Comparison of ENCODE assay signal across 16 cellular contexts in genomic region chr5:32598270-32598937, GRCh38. TPM values are rescaled to one million over a fixed set of nuclear protein-coding genes. Genes with fewer than 3 reads are reported as not detected.
DNase-seq lines count a peak whose midpoint lies in the region; ATAC-seq, FAIRE-seq and TF ChIP-seq lines count a peak whose summit lies in the region.
"Had no signal": no experiment of that assay in that cellular context is flagged by ENCODE, and none has a peak within 500 bp of the region (broad histone marks: within the 10 kb centered on the region; RNA-seq: fewer than 3 reads in every experiment).

No MANE protein-coding gene starts in this region.

- no peak overlapping the region for H3K4me3 Mint-ChIP-seq in activated CD4-positive, alpha-beta T cell treated with anti-CD3 and anti-CD28 coated beads for 36 hours
- no peak overlapping the region for H3K4me3 Mint-ChIP-seq in CD8-positive, alpha-beta T cell
- no peak overlapping the region for H3K4me3 Mint-ChIP-seq in activated CD8-positive, alpha-beta T cell treated with anti-CD3 and anti-CD28 coated beads, Interleukin-2, amount 10 ng/mL, durations not matched to agents 7 days and 5 days
- H3K4me3 Mint-ChIP-seq: IgD-negative memory B cell, mesothelial cell of epicardium had no signal

- no peaks in the 10 kb centered on the region for H3K27me3 Mint-ChIP-seq in activated CD4-positive, alpha-beta T cell treated with anti-CD3 and anti-CD28 coated beads for 36 hours
- H3K27me3 Mint-ChIP-seq in CD8-positive, alpha-beta T cell (ENCODE audit: low read depth), result no peaks in the 10 kb centered on the region
- no peaks in the 10 kb centered on the region for H3K27me3 Mint-ChIP-seq in activated CD8-positive, alpha-beta T cell treated with anti-CD3 and anti-CD28 coated beads, Interleukin-2, amount 10 ng/mL, durations not matched to agents 7 days and 5 days (ENCODE audit: low read depth)
- H3K27me3 Mint-ChIP-seq: IgD-negative memory B cell had no signal

- peaks cover 64% of the 10 kb centered on the region for H3K4me1 Mint-ChIP-seq in activated CD4-positive, alpha-beta T cell treated with anti-CD3 and anti-CD28 coated beads for 36 hours
- H3K4me1 Mint-ChIP-seq in CD8-positive, alpha-beta T cell (ENCODE audit: low read depth), result peaks cover 73% of the 10 kb centered on the region
- peaks cover 46% of the 10 kb centered on the region for H3K4me1 Mint-ChIP-seq in activated CD8-positive, alpha-beta T cell treated with anti-CD3 and anti-CD28 coated beads, Interleukin-2, amount 10 ng/mL, durations not matched to agents 7 days and 5 days (ENCODE audit: low read depth)
- H3K4me1 Mint-ChIP-seq: mesothelial cell of epicardium had no signal

- no peak for TF ChIP-seq CTCF in CD8-positive, alpha-beta T cell (IDR thresholded peaks at IDR 0.05)
- TF ChIP-seq CTCF in left lung (IDR thresholded peaks at IDR 0.05), result no peak

- H3K9me3 Mint-ChIP-seq in activated CD4-positive, alpha-beta T cell treated with anti-CD3 and anti-CD28 coated beads for 36 hours (ENCODE audit: low read depth), result no peaks in the 10 kb centered on the region
- H3K9me3 Mint-ChIP-seq in CD8-positive, alpha-beta T cell, result no peaks in the 10 kb centered on the region
- H3K9me3 Mint-ChIP-seq in activated CD8-positive, alpha-beta T cell treated with anti-CD3 and anti-CD28 coated beads, Interleukin-2, amount 10 ng/mL, durations not matched to agents 7 days and 5 days (ENCODE audit: insufficient read depth), result no peaks in the 10 kb centered on the region
- H3K9me3 Mint-ChIP-seq: IgD-negative memory B cell, mesothelial cell of epicardium had no signal

- peak overlapping the region; percentile 75 for H3K27ac Mint-ChIP-seq in activated CD4-positive, alpha-beta T cell treated with anti-CD3 and anti-CD28 coated beads for 36 hours
- peak overlapping the region; percentile 66 for H3K27ac Mint-ChIP-seq in CD8-positive, alpha-beta T cell
- peak overlapping the region; percentile 55 for H3K27ac Mint-ChIP-seq in activated CD8-positive, alpha-beta T cell treated with anti-CD3 and anti-CD28 coated beads, Interleukin-2, amount 10 ng/mL, durations not matched to agents 7 days and 5 days
- H3K27ac Mint-ChIP-seq: IgD-negative memory B cell, mesothelial cell of epicardium had no signal

- CTCF ChIA-PET in activated CD4-positive, alpha-beta T cell treated with anti-CD3 and anti-CD28 coated beads for 36 hours (lab: Charles Lee), result interaction anchor here (1.0 to 4.4 kb wide), 5 partner anchors 8 to 224 kb away, joined by 3 to 27 read pairs (median 3); no protein-coding TSS in a partner anchor
- CTCF ChIA-PET in CD8-positive, alpha-beta T cell (lab: Charles Lee), result interaction anchor here (0.9 to 2.5 kb wide), 4 partner anchors 8 to 109 kb away, joined by 4 to 13 read pairs (median 5); no protein-coding TSS in a partner anchor
- CTCF ChIA-PET in activated CD8-positive, alpha-beta T cell treated with anti-CD3 and anti-CD28 coated beads, Interleukin-2, amount 10 ng/mL, durations not matched to agents 7 days and 5 days (lab: Charles Lee), result interaction anchor here (1.0 to 1.6 kb wide), 2 partner anchors 8 to 14 kb away, joined by 6 to 10 read pairs; no protein-coding TSS in a partner anchor

- H3K9me3 ChIP-seq in CD8-positive, alpha-beta T cell (ENCODE audit: low read length), result no peaks in the 10 kb centered on the region
- H3K9me3 ChIP-seq in left lung, result no peaks in the 10 kb centered on the region
- H3K9me3 ChIP-seq: BLaER1 treated with 17β-estradiol and CSF1 and Interleukin-3, amounts not matched to agents 10 nM and 100 nM; esophagus muscularis mucosa had no signal

- intact Hi-C loops in activated CD4-positive, alpha-beta T cell treated with anti-CD3 and anti-CD28 coated beads for 36 hours (cut with DNase I, micrococcal nuclease), result no loop called here
- intact Hi-C loops in CD8-positive, alpha-beta T cell (cut with DNase I, micrococcal nuclease), result loop anchor here (5.0 kb wide), 2 partner anchors 196 to 844 kb away; partner anchors contain the start of gene TARS1 (in 1 of the 2)
- intact Hi-C loops in left lung (cut with DNase I), result no loop called here

- no peak for FAIRE-seq in HTR-8/SVneo (lab: Jason Lieb, UNC)

- H3K36me3 Mint-ChIP-seq in activated CD4-positive, alpha-beta T cell treated with anti-CD3 and anti-CD28 coated beads for 36 hours (ENCODE audit: low read depth), result peaks cover 67% of the 10 kb centered on the region
- H3K36me3 Mint-ChIP-seq in CD8-positive, alpha-beta T cell, result peaks cover 94% of the 10 kb centered on the region
- peaks cover 80% of the 10 kb centered on the region for H3K36me3 Mint-ChIP-seq in activated CD8-positive, alpha-beta T cell treated with anti-CD3 and anti-CD28 coated beads, Interleukin-2, amount 10 ng/mL, durations not matched to agents 7 days and 5 days (ENCODE audit: low read depth)

- DNase-seq in activated CD4-positive, alpha-beta T cell treated with anti-CD3 and anti-CD28 coated beads for 36 hours, result no peak
- DNase-seq in activated CD4-positive, alpha-beta T cell treated with anti-CD3 and anti-CD28 coated beads for 4 hours, result no peak
- no peak for DNase-seq in CD8-positive, alpha-beta T cell
- no peak for DNase-seq in activated CD8-positive, alpha-beta T cell treated with anti-CD3 and anti-CD28 coated beads, Interleukin-2, amount 10 ng/mL, durations not matched to agents 7 days and 5 days
- DNase-seq in left lung (no peak), NCI-H510A (lab: John Stamatoyannopoulos, UW) (no peak), HTR-8/SVneo (ENCODE audit: insufficient read length, low spot score) (no peak), dedifferentiated amniotic fluid mesenchymal stem cell (ENCODE audit: extremely low spot score) (no peak)
- DNase-seq: NCI-H187; NCI-H345; stimulated activated CD4-positive, alpha-beta T cell treated with anti-CD3 and anti-CD28 coated beads, Interleukin-4, amount 100 ng/mL, for 24 hours had no signal

- ATAC-seq in activated CD4-positive, alpha-beta T cell treated with anti-CD3 and anti-CD28 coated beads for 36 hours, result peak; percentile 21
- peak; percentile 46 for ATAC-seq in CD8-positive, alpha-beta T cell
- no peak for ATAC-seq in activated CD8-positive, alpha-beta T cell treated with anti-CD3 and anti-CD28 coated beads, Interleukin-2, amount 10 ng/mL, durations not matched to agents 7 days and 5 days
- peak; percentile 53 for ATAC-seq in left lung

- peaks cover 37% of the 10 kb centered on the region for H3K4me1 ChIP-seq in CD8-positive, alpha-beta T cell (ENCODE audit: insufficient read depth, low read length)
- peaks cover 6 to 64% of the 10 kb centered on the region in 2 donors for H3K4me1 ChIP-seq in left lung

- H3K36me3 ChIP-seq in CD8-positive, alpha-beta T cell (ENCODE audit: insufficient read depth, low read length), result peaks cover 43% of the 10 kb centered on the region
- H3K36me3 ChIP-seq in left lung, result peaks cover 0 to 71% of the 10 kb centered on the region in 2 donors

- H3K27ac ChIP-seq in CD8-positive, alpha-beta T cell (ENCODE audit: low read depth, low read length), result no peak overlapping the region
- H3K27ac ChIP-seq in left lung, result peak overlapping the region in 1 of 2 donors; percentile 29

- H3K4me3 ChIP-seq in CD8-positive, alpha-beta T cell (ENCODE audit: low read depth, low read length), result no peak overlapping the region
- no peak overlapping the region for H3K4me3 ChIP-seq in left lung
- H3K4me3 ChIP-seq: BLaER1 treated with 17β-estradiol and CSF1 and Interleukin-3, amounts not matched to agents 10 nM and 100 nM; esophagus muscularis mucosa; smooth muscle cell had no signal

- H3K27me3 ChIP-seq in CD8-positive, alpha-beta T cell (ENCODE audit: insufficient read depth, low read length), result no peaks in the 10 kb centered on the region
- no peaks in the 10 kb centered on the region for H3K27me3 ChIP-seq in left lung
- H3K27me3 ChIP-seq: BLaER1 treated with 17β-estradiol and CSF1 and Interleukin-3, amounts not matched to agents 10 nM and 100 nM; esophagus muscularis mucosa had no signal

- POLR2A ChIA-PET in activated CD4-positive, alpha-beta T cell treated with anti-CD3 and anti-CD28 coated beads for 36 hours (lab: Charles Lee), result interaction anchor here (1.2 kb wide), 1 partner anchor 8 kb away, joined by 3 read pairs; no protein-coding TSS in a partner anchor
- POLR2A ChIA-PET in CD8-positive, alpha-beta T cell (lab: Charles Lee), result no interaction called here
- POLR2A ChIA-PET in activated CD8-positive, alpha-beta T cell treated with anti-CD3 and anti-CD28 coated beads, Interleukin-2, amount 10 ng/mL, durations not matched to agents 7 days and 5 days (lab: Charles Lee), result no interaction called here

RNA-seq across cellular contexts. Expression of gene SUB1, which starts 13.0 kb away (rescaled TPM):
- 100 to 1,000 TPM; 418 to 458 TPM for total RNA-seq in activated CD4-positive, alpha-beta T cell treated with anti-CD3 and anti-CD28 coated beads for 36 hours
- 100 to 1,000 TPM; 361 to 370 TPM for total RNA-seq in CD8-positive, alpha-beta T cell
- 100 to 1,000 TPM; 352 to 377 TPM for total RNA-seq in activated CD8-positive, alpha-beta T cell treated with anti-CD3 and anti-CD28 coated beads, Interleukin-2, amount 10 ng/mL, durations not matched to agents 7 days and 5 days
- 100 to 1,000 TPM; 166 to 177 TPM for total RNA-seq in left lung

Comparison
In these comparisons a context has a peak if more than half of its experiments do, and no peak if none do; other contexts are left out.
1. intact Hi-C loops: an anchor here in CD8-positive, alpha-beta T cell (5.0 kb wide); none called in activated CD4-positive, alpha-beta T cell treated with anti-CD3 and anti-CD28 coated beads for 36 hours and left lung.